1 cellular context compared by ENCODE assay signal in the genomic region with DNA sequence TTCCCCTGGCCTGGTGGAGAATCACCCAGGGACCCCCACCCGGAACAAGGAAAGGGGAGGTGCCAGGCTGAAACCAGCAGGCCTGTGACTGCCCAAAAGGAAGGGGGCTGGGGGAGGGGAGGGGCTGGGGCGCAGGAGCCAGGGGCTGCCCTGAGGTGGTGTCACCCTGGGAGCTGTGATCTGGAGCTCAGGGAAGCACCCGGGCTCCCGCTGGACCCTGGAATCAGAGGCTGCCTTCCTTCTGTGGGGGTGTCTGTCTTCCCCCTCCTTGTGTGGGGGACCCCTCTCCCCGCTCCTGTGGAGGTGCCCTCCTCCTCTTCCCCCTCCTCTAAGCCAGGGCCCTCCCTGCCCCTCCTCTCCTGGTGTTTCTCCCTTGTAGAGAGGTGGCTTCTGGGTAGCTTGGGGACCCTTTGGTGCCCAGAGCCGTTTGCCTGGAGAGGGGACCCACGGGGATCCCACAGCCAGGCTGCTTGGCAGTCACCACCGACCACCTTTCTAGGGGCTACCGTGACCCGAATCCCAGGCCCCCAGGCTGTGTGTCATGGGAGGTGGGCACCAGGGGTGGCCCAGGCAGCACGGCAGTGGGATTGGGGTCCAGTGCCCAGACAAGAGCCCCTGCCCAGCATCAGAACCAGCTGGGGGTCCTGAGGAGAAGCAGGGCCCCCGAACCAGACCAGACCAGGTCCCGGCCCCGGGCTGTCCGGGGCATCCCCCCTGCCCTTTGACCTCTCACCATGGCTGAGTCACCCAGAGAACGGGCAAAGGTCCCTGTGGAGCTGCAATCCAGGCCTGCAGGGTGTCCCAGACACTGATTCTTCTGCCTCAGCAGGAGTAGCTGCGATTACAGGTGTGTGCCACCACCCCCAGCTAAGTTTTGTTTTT.
TF ChIP-seq lines count a peak whose summit lies in the region.

No MANE protein-coding gene starts in this region.

TF ChIP-seq in K562, 482 proteins besides CTCF, POLR2A, EP300 and RAD21:
- TF ChIP-seq POLR2G (IDR thresholded peaks at IDR 0.05; ENCODE audit: low read depth, low read length) = peak; percentile 48
- TF ChIP-seq STAT5A (IDR thresholded peaks at IDR 0.05; ENCODE audit: borderline replicate concordance, low read length) = no peak
- TF ChIP-seq NR2C1 (IDR thresholded peaks at IDR 0.05) = peak; percentile 36; the same call in 1 of the 2 replicates
- peak; percentile 65 for TF ChIP-seq NR2C1 (tag; IDR thresholded peaks at IDR 0.05)
- no peak for TF ChIP-seq NR2C2 (CRISPR knock-in tag; IDR thresholded peaks at IDR 0.05)
- TF ChIP-seq NR2C2 (tag; IDR thresholded peaks at IDR 0.05) = peak; percentile 44; the same call in 1 of the 2 replicates
- no peak for TF ChIP-seq MCM5 (IDR thresholded peaks at IDR 0.05; ENCODE audit: low read depth)
